Comparison of ENCODE assay signal across 9 cellular contexts in genomic region chr11:47177846-47178245, GRCh38. TPM values are rescaled to one million over a fixed set of nuclear protein-coding genes. Genes with fewer than 3 reads are reported as not detected.
DNase-seq lines count a peak whose midpoint lies in the region; ATAC-seq lines count a peak whose summit lies in the region.
"Had no signal": no experiment of that assay in that cellular context is flagged by ENCODE, and none has a peak within 500 bp of the region (broad histone marks: within the 10 kb centered on the region; RNA-seq: fewer than 3 reads in every experiment).

No MANE protein-coding gene starts in this region.

- H3K4me3 ChIP-seq in duodenal mucosa (ENCODE audit: low read depth in 1 of 2, low read length in 2 of 2) = peak overlapping the region; percentile 75 to 89

- H3K9ac ChIP-seq in duodenal mucosa (ENCODE audit: low read depth in 1 of 2, low read length in 2 of 2) = peak overlapping the region; percentile 82 to 86

- POLR2A ChIA-PET in naive thymus-derived CD8-positive, alpha-beta T cell (lab: Charles Lee) = interaction anchor here (1.0 to 6.6 kb wide), 13 partner anchors 9 to 241 kb away, joined by 3 to 59 read pairs (median 6); partner anchors contain the start of genes ACP2, CSTPP1, DDB2 and MADD

- ATAC-seq in naive thymus-derived CD8-positive, alpha-beta T cell = no peak
- no peak for ATAC-seq in HG03280 (IDR thresholded peaks at IDR 0.05; ENCODE audit: unreplicated experiment)
- ATAC-seq in GM18907 (IDR thresholded peaks at IDR 0.05; ENCODE audit: unreplicated experiment) = no peak
- ATAC-seq in GM21529 (IDR thresholded peaks at IDR 0.05; ENCODE audit: unreplicated experiment) = no peak

- no peaks in the 10 kb centered on the region for H3K36me3 Mint-ChIP-seq in activated naive CD4-positive, alpha-beta T cell treated with anti-CD3 and anti-CD28 coated beads, Interleukin-2, amount 50 U/mL, for 24 hours
- peaks cover 0 to 15% (median 0%) of the 10 kb centered on the region in 3 donors for H3K36me3 Mint-ChIP-seq in naive thymus-derived CD8-positive, alpha-beta T cell

- H3K9me3 Mint-ChIP-seq in activated naive CD4-positive, alpha-beta T cell treated with anti-CD3 and anti-CD28 coated beads, Interleukin-2, amount 50 U/mL, for 24 hours = no peaks in the 10 kb centered on the region
- no peaks in the 10 kb centered on the region for H3K9me3 Mint-ChIP-seq in naive thymus-derived CD8-positive, alpha-beta T cell

- peaks cover 1% of the 10 kb centered on the region for H3K27me3 Mint-ChIP-seq in activated naive CD4-positive, alpha-beta T cell treated with anti-CD3 and anti-CD28 coated beads, Interleukin-2, amount 50 U/mL, for 24 hours
- H3K27me3 Mint-ChIP-seq in naive thymus-derived CD8-positive, alpha-beta T cell = peaks cover 0 to 14% (median 0%) of the 10 kb centered on the region in 5 donors

- peaks cover 40% of the 10 kb centered on the region for H3K4me1 Mint-ChIP-seq in activated naive CD4-positive, alpha-beta T cell treated with anti-CD3 and anti-CD28 coated beads, Interleukin-2, amount 50 U/mL, for 24 hours
- peaks cover 18 to 46% (median 42%) of the 10 kb centered on the region in 4 donors for H3K4me1 Mint-ChIP-seq in naive thymus-derived CD8-positive, alpha-beta T cell

- H3K9me3 ChIP-seq in duodenal mucosa (ENCODE audit: control insufficient read depth in 1 of 2, low read length in 2 of 2) = no peaks in the 10 kb centered on the region

- H3K36me3 ChIP-seq in duodenal mucosa (ENCODE audit: control insufficient read depth in 1 of 2, insufficient read depth in 2 of 2, low read length in 2 of 2) = peaks cover 13 to 18% of the 10 kb centered on the region in 2 donors

- H3K27me3 ChIP-seq in duodenal mucosa (ENCODE audit: control insufficient read depth in 1 of 2, insufficient read depth in 2 of 2, low read length in 2 of 2) = no peaks in the 10 kb centered on the region

- H3K4me1 ChIP-seq in duodenal mucosa (ENCODE audit: control insufficient read depth in 1 of 2, insufficient read depth in 2 of 2, low read length in 2 of 2) = peaks cover 23 to 25% of the 10 kb centered on the region in 2 donors

- DNase-seq in activated naive CD4-positive, alpha-beta T cell treated with Interleukin-2 at 50 U/mL for 16 hours = no peak
- no peak for DNase-seq in naive thymus-derived CD8-positive, alpha-beta T cell
- DNase-seq in central memory CD4-positive, alpha-beta T cell = no peak
- DNase-seq: cortex of kidney had no signal

- H3K27ac ChIP-seq in duodenal mucosa (ENCODE audit: low read depth, low read length) = peak overlapping the region; percentile 98

- peak overlapping the region; percentile 86 for H3K27ac Mint-ChIP-seq in activated naive CD4-positive, alpha-beta T cell treated with anti-CD3 and anti-CD28 coated beads, Interleukin-2, amount 50 U/mL, for 24 hours
- H3K27ac Mint-ChIP-seq in naive thymus-derived CD8-positive, alpha-beta T cell = peak overlapping the region; percentile 97 to 100 (median 100)

- no peak overlapping the region for H3K4me3 Mint-ChIP-seq in activated naive CD4-positive, alpha-beta T cell treated with anti-CD3 and anti-CD28 coated beads, Interleukin-2, amount 50 U/mL, for 24 hours
- peak overlapping the region; percentile 91 to 99 (median 97) for H3K4me3 Mint-ChIP-seq in naive thymus-derived CD8-positive, alpha-beta T cell

RNA-seq across cellular contexts. Expression of gene ARFGAP2, which starts 1.2 kb away (rescaled TPM):
- total RNA-seq in naive thymus-derived CD8-positive, alpha-beta T cell = 100 to 1,000 TPM; 166 to 172 TPM
- polyA plus RNA-seq in naive thymus-derived CD8-positive, alpha-beta T cell = 100 to 1,000 TPM in 2 of 3 donors, 10 to 100 TPM in 1; 97.8 to 111 (median 108) TPM

RNA-seq across cellular contexts. Expression of gene PACSIN3, which starts 8.4 kb away (rescaled TPM):
- total RNA-seq in naive thymus-derived CD8-positive, alpha-beta T cell = under 1 TPM in 1 of 2 experiments, not detected in 1; 0.80 TPM
- polyA plus RNA-seq in naive thymus-derived CD8-positive, alpha-beta T cell = under 1 TPM in 1 of 3 donors, not detected in 2; 0.25 TPM

RNA-seq across cellular contexts. Expression of gene DDB2, which starts 36.9 kb away (rescaled TPM):
- total RNA-seq in naive thymus-derived CD8-positive, alpha-beta T cell = 100 to 1,000 TPM in 1 of 2 experiments, 10 to 100 TPM in 1; 98.9 to 101 TPM
- polyA plus RNA-seq in naive thymus-derived CD8-positive, alpha-beta T cell = 10 to 100 TPM; 20.7 to 25.4 (median 24.4) TPM
